In the genomic region with DNA sequence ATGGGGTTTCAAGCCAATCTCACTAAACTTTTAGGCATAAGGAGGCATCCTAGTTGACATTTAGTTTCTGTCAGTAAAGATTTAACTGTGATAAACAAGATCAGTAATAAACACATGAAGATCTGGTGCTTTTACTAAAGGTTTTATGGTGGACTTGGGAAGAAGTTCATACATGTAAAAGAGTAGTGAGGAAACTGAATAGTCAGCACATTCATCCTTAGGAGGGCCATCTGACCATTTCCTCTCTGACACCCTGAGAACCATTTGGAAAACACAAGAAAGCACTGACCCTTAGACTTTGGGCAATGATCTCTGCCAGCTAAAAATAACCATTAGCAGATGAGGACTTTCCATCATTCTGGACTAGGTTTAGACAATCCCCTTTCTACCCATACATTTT, we compare ENCODE assay signal across 27 cellular contexts.
"Had no signal": no experiment of that assay in that cellular context is flagged by ENCODE, and none has a peak within 500 bp of the region (broad histone marks: within the 10 kb centered on the region; RNA-seq: fewer than 3 reads in every experiment).

No MANE protein-coding gene starts in this region.

- H3K4me1 ChIP-seq: pancreas, psoas muscle, spleen, suprapubic skin, testis, tibial artery, transverse colon, upper lobe of right lung, uterus had no signal

- H3K27ac ChIP-seq: neutrophil, pancreas, psoas muscle, skin epidermis, spleen, suprapubic skin, testis, tibial artery, transverse colon, upper lobe of right lung, uterus had no signal

- H3K36me3 ChIP-seq: neutrophil, pancreas, spleen, suprapubic skin, tibial artery, transverse colon, upper lobe of right lung, uterus had no signal

- H3K4me3 ChIP-seq: pancreas, psoas muscle, skin epidermis, smooth muscle cell, spleen, suprapubic skin, testis, tibial artery, transverse colon, upper lobe of right lung, uterus had no signal

- H3K27me3 ChIP-seq: neutrophil, suprapubic skin, testis, tibial artery, transverse colon, upper lobe of right lung, uterus had no signal

- ATAC-seq: naive thymus-derived CD8-positive, alpha-beta T cell; natural killer cell treated with Interleukin-12 subunit alpha and Interleukin-12 subunit beta and Interleukin-15 and Interleukin-18, amount 100 ng/mL, for 72 hours; pancreas; psoas muscle; right cardiac atrium; stimulated activated memory B cell treated with anti-CD40 and anti-IgM and Interleukin-4, amounts not matched to agents 10 μg/mL and 1 μg/mL and 100 μg/mL, for 72 hours; stimulated activated naive CD8-positive, alpha-beta T cell treated with anti-CD3 and anti-CD28 coated beads, Interleukin-15, amount 100 ng/mL, for 72 hours; stimulated activated naive CD8-positive, alpha-beta T cell treated with anti-CD3 and anti-CD28 coated beads, Interleukin-15, Interleukin-2, amounts not matched to agents 100 U/mL and 50 U/mL, for 24 hours; upper lobe of right lung had no signal

- DNase-seq: naive thymus-derived CD8-positive, alpha-beta T cell; nephron progenitor cell; nucleus accumbens; pancreas; psoas muscle; right cardiac atrium; spleen; stimulated activated CD4-positive, alpha-beta T cell treated with anti-CD3 and anti-CD28 coated beads, Interleukin-12 subunit alpha, Interleukin-12 subunit beta, amount 100 ng/mL, for 4 hours; stimulated activated CD4-positive, alpha-beta T cell treated with anti-CD3 and anti-CD28 coated beads, Interleukin-1b, Interleukin-23, amount 100 ng/mL, for 48 hours; stimulated activated CD4-positive, alpha-beta T cell treated with anti-CD3 and anti-CD28 coated beads, Interleukin-4, amount 100 ng/mL, for 1 hour; stimulated activated CD4-positive, alpha-beta T cell treated with anti-CD3 and anti-CD28 coated beads, Interleukin-4, amount 100 ng/mL, for 4 hours; stimulated activated CD8-positive, alpha-beta memory T cell treated with anti-CD3 and anti-CD28 coated beads, Interleukin-4, amount 100 ng/mL, for 48 hours; stimulated activated naive CD4-positive, alpha-beta T cell; stimulated activated naive CD8-positive, alpha-beta T cell treated with anti-CD3 and anti-CD28 coated beads, Interleukin-15, amount 100 ng/mL, for 72 hours; stimulated activated naive CD8-positive, alpha-beta T cell treated with anti-CD3 and anti-CD28 coated beads, Interleukin-15, Interleukin-2, amounts not matched to agents 100 U/mL and 50 U/mL, for 24 hours; substantia nigra; testis; tibial artery; transverse colon; upper lobe of right lung; uterus had no signal

- H3K9me3 ChIP-seq: neutrophil, pancreas, psoas muscle, suprapubic skin, testis, tibial artery, transverse colon, upper lobe of right lung, uterus had no signal

- FAIRE-seq: pancreas had no signal

- H3K4me2 ChIP-seq: smooth muscle cell had no signal
